In genomic region chr13:76992548-76993001, GRCh38 we compare ENCODE assay signal across 8 cellular contexts. TPM values are rescaled to one million over a fixed set of nuclear protein-coding genes. Genes with fewer than 3 reads are reported as not detected.
A peak's percentile ranks its signal among the peaks of the same experiment; 100 is the strongest.
DNase-seq lines count a peak whose midpoint lies in the region; ATAC-seq and TF ChIP-seq lines count a peak whose summit lies in the region.

No MANE protein-coding gene starts in this region.

- intact Hi-C loops in activated B cell treated with CpG ODN at 0.5 μM for 24 hours (cut with micrococcal nuclease), result loop anchor here (1.0 to 5.0 kb wide), 6 partner anchors 17 to 1666 kb away; partner anchors contain the start of genes KCTD12, OBI1 and UCHL3

- H3K9me3 Mint-ChIP-seq in activated B cell treated with CpG ODN at 0.5 μM for 24 hours, result no peaks in the 10 kb centered on the region

- H3K27ac ChIP-seq in muscle layer of duodenum (ENCODE audit: low read length) (peak overlapping the region; percentile 93), upper lobe of left lung (peak overlapping the region; percentile 90 to 97 (median 92))

- no peaks in the 10 kb centered on the region for H3K27me3 Mint-ChIP-seq in activated B cell treated with CpG ODN at 0.5 μM for 24 hours

- H3K27ac Mint-ChIP-seq in activated B cell treated with CpG ODN at 0.5 μM for 24 hours, result peak overlapping the region; percentile 97

- CTCF ChIA-PET in activated B cell treated with CpG ODN at 0.5 μM for 24 hours (lab: Charles Lee), result interaction anchor here (1.1 to 1.4 kb wide), 4 partner anchors 9 to 33 kb away, joined by 4 to 7 read pairs (median 5); no protein-coding TSS in a partner anchor

- peak; percentile 23 for DNase-seq in activated B cell treated with CpG ODN at 0.5 μM for 24 hours
- no peak for DNase-seq in epithelial cell of proximal tubule (ENCODE audit: low read depth)
- peak in 1 of 2 donors; percentile 58 for DNase-seq in upper lobe of left lung
- no peak for DNase-seq in NCI-H226

- H3K4me3 ChIP-seq in epithelial cell of proximal tubule (ENCODE audit: low read depth, low read length), result peak overlapping the region; percentile 95
- peak overlapping the region; percentile 79 to 88 for H3K4me3 ChIP-seq in muscle layer of duodenum (ENCODE audit: low read depth in 1 of 2, low read length in 2 of 2)
- H3K4me3 ChIP-seq in upper lobe of left lung, result peak overlapping the region; percentile 60 to 70 (median 66)

- H3K9ac ChIP-seq in ES-I3 (ENCODE audit: low read depth, low read length), result peak overlapping the region; percentile 72

- H3K36me3 Mint-ChIP-seq in activated B cell treated with CpG ODN at 0.5 μM for 24 hours (ENCODE audit: low read depth), result peaks cover 25% of the 10 kb centered on the region

- H3K4me1 Mint-ChIP-seq in activated B cell treated with CpG ODN at 0.5 μM for 24 hours, result peaks cover 34% of the 10 kb centered on the region

- H3K9me3 ChIP-seq in ES-I3 (ENCODE audit: control insufficient read depth, insufficient read depth, low read length) (no peaks in the 10 kb centered on the region), muscle layer of duodenum (ENCODE audit: control insufficient read depth in 1 of 2, low read length in 2 of 2) (no peaks in the 10 kb centered on the region), upper lobe of left lung (no peaks in the 10 kb centered on the region)

- peaks cover 2% of the 10 kb centered on the region for H3K36me3 ChIP-seq in ES-I3 (ENCODE audit: insufficient read depth, low read length)
- peaks cover 5 to 8% of the 10 kb centered on the region in 2 donors for H3K36me3 ChIP-seq in muscle layer of duodenum (ENCODE audit: control insufficient read depth in 1 of 2, insufficient read depth in 2 of 2, low read length in 2 of 2)
- H3K36me3 ChIP-seq in upper lobe of left lung, result peaks cover 0 to 16% (median 6%) of the 10 kb centered on the region in 4 donors

- TF ChIP-seq POLR2A in upper lobe of left lung (IDR thresholded peaks at IDR 0.05), result no peak

- H3K4me1 ChIP-seq in ES-I3 (ENCODE audit: insufficient read depth, low read length) (peaks cover 7% of the 10 kb centered on the region), muscle layer of duodenum (ENCODE audit: control insufficient read depth in 1 of 2, insufficient read depth in 2 of 2, low read length in 2 of 2) (peaks cover 6 to 8% of the 10 kb centered on the region in 2 donors), upper lobe of left lung (peaks cover 14 to 24% (median 17%) of the 10 kb centered on the region in 4 donors)

- H3K27me3 ChIP-seq in muscle layer of duodenum (ENCODE audit: low read depth, low read length) (no peaks in the 10 kb centered on the region), upper lobe of left lung (no peaks in the 10 kb centered on the region)

- TF ChIP-seq EP300 in upper lobe of left lung (IDR thresholded peaks at IDR 0.05), result no peak

- ATAC-seq in HG03342 (IDR thresholded peaks at IDR 0.05; ENCODE audit: unreplicated experiment) (peak; percentile 5), activated B cell treated with CpG ODN at 0.5 μM for 24 hours (ENCODE audit: low read depth) (no peak), upper lobe of left lung (ENCODE audit: low FRiP score in 2 of 2) (peak in 1 of 2 donors; percentile 21), HG03457 (IDR thresholded peaks at IDR 0.05; ENCODE audit: unreplicated experiment) (no peak)

- POLR2A ChIA-PET in activated B cell treated with CpG ODN at 0.5 μM for 24 hours (lab: Charles Lee), result interaction anchor here (0.7 to 4.7 kb wide), 8 partner anchors 9 to 437 kb away, joined by 3 to 76 read pairs (median 4); partner anchors contain the start of gene FBXL3

- peak overlapping the region; percentile 98 for H3K4me3 Mint-ChIP-seq in activated B cell treated with CpG ODN at 0.5 μM for 24 hours

- 0 to 2% methylated on average over 20 of the region's 20 CpGs for WGBS in upper lobe of left lung, 2 donors

- TF ChIP-seq CTCF in activated B cell treated with CpG ODN at 0.5 μM for 24 hours (IDR thresholded peaks at IDR 0.05) (no peak), epithelial cell of proximal tubule (conservative IDR thresholded peaks at IDR 0.05; ENCODE audit: low read depth, low read length) (no peak), upper lobe of left lung (IDR thresholded peaks at IDR 0.05) (no peak)

RNA-seq across cellular contexts. Expression of gene CLN5, which starts 0.7 kb away (rescaled TPM):
- total RNA-seq in activated B cell treated with CpG ODN at 0.5 μM for 24 hours (20.6 and 23.6 TPM in 2 replicates), epithelial cell of proximal tubule (15.9 and 19.8 TPM in 2 replicates), upper lobe of left lung (10 to 100 TPM; 13.0 to 39.5 (median 25.8) TPM)

RNA-seq across cellular contexts. Expression of gene FBXL3, which starts 34.4 kb away (rescaled TPM):
- total RNA-seq in activated B cell treated with CpG ODN at 0.5 μM for 24 hours (46.2 and 49.8 TPM in 2 replicates), epithelial cell of proximal tubule (32.2 and 33.8 TPM in 2 replicates), upper lobe of left lung (10 to 100 TPM; 37.7 to 94.9 (median 53.8) TPM)

RNA-seq across cellular contexts. Expression of gene ACOD1, which starts 44.3 kb away (rescaled TPM):
- total RNA-seq in activated B cell treated with CpG ODN at 0.5 μM for 24 hours, result not detected in 2 replicates
- total RNA-seq in epithelial cell of proximal tubule, result not detected in 2 replicates
- not detected for total RNA-seq in upper lobe of left lung
